In genomic region chr7:124618871-124619270, GRCh38 we compare ENCODE assay signal across 19 cellular contexts.
"Had no signal": no experiment of that assay in that cellular context is flagged by ENCODE, and none has a peak within 500 bp of the region (broad histone marks: within the 10 kb centered on the region; RNA-seq: fewer than 3 reads in every experiment).

No MANE protein-coding gene starts in this region.

- DNase-seq: occipital lobe; ovary; posterior cingulate gyrus; psoas muscle; right cardiac atrium; right lobe of liver; sigmoid colon; small intestine; stimulated activated CD4-positive, alpha-beta T cell treated with anti-CD3 and anti-CD28 coated beads, Interleukin-15, amount 100 ng/mL, for 24 hours; stimulated activated CD4-positive, alpha-beta T cell treated with anti-CD3 and anti-CD28 coated beads, Interleukin-2, amount 100 ng/mL, for 24 hours; stimulated activated CD4-positive, alpha-beta T cell treated with anti-CD3 and anti-CD28 coated beads, Interleukin-2, amount 100 ng/mL, for 48 hours; stimulated activated CD4-positive, alpha-beta T cell treated with anti-CD3 and anti-CD28 coated beads, Interleukin-4, amount 100 ng/mL, for 24 hours; stimulated activated naive B cell treated with anti-CD40 and anti-IgM and Interleukin-4, amounts not matched to agents 10 μg/mL and 1 μg/mL and 100 μg/mL, for 72 hours; stimulated activated naive CD4-positive, alpha-beta T cell treated with Interleukin-2 at 50 U/mL for 16 hours; stomach; thyroid gland; trophoblast cell; upper lobe of left lung had no signal

- ATAC-seq: psoas muscle; right cardiac atrium; right lobe of liver; stimulated activated effector memory CD8-positive, alpha-beta T cell treated with anti-CD3 and anti-CD28 coated beads, Interleukin-12 subunit alpha, Interleukin-12 subunit beta, amount 100 ng/mL, for 72 hours; stimulated activated naive B cell treated with anti-CD40 and anti-IgM and Interleukin-4, amounts not matched to agents 10 μg/mL and 1 μg/mL and 100 μg/mL, for 72 hours had no signal
